ENCODE assay signal across 8 cellular contexts in the genomic region with DNA sequence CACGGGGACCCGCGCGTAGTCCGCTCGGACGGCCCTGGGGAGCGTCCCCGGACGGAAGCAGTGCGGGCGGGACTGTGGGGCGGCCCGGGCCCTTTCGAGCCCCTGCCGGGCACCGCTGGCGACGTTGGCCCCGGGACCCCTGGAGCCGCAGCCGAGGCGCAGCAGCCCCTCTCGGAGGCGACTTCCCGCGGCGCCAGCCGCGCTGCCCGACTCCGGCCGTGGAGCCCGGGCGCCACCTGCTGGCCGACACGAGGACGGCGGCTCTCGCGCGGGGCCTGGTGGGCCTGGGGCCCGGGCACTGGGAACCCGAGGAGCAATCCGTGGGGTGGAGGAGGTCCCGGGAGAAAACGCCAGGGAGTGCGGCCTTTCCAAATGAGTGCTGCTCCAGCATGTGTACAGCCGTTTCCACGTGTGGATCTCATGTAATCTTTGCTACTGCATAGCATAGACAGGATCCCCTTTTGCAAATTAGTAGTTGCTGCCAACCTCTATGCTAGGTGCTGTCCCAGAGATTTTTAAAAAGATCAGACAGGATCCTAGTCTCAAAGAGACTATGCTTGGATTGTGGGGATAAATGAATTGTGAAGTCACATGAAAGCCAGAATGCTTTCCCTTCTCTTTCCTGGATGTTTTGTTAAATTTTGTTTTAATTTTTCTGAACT. TPM values are rescaled to one million over a fixed set of nuclear protein-coding genes. Genes with fewer than 3 reads are reported as not detected.
A peak's percentile ranks its signal among the peaks of the same experiment; 100 is the strongest.
DNase-seq lines count a peak whose midpoint lies in the region; ATAC-seq and TF ChIP-seq lines count a peak whose summit lies in the region.

No MANE protein-coding gene starts in this region.

- H3K4me3 ChIP-seq in GM12864 (ENCODE audit: low read depth, low read length), result peak overlapping the region; percentile 59

- H3K36me3 Mint-ChIP-seq in activated CD4-positive, alpha-beta memory T cell treated with anti-CD3 and anti-CD28 coated beads for 36 hours, result peaks cover 28% of the 10 kb centered on the region
- no peaks in the 10 kb centered on the region for H3K36me3 Mint-ChIP-seq in memory B cell

- peak; percentile 87 for TF ChIP-seq CTCF in GM12864 (IDR thresholded peaks at IDR 0.05; ENCODE audit: low read depth, low read length, missing control alignments)

- intact Hi-C loops in activated CD4-positive, alpha-beta memory T cell treated with anti-CD3 and anti-CD28 coated beads for 36 hours (cut with micrococcal nuclease), result loop anchor here (1.0 to 10.0 kb wide), 4 partner anchors 351 to 1589 kb away; no protein-coding TSS in a partner anchor

- H3K4me3 Mint-ChIP-seq in activated CD4-positive, alpha-beta memory T cell treated with anti-CD3 and anti-CD28 coated beads for 36 hours, result peak overlapping the region; percentile 48
- H3K4me3 Mint-ChIP-seq in memory B cell, result no peak overlapping the region

- DNase-seq in GM12864 (ENCODE audit: low read depth) (no peak), NCI-H446 (lab: John Stamatoyannopoulos, UW) (peak; percentile 49 to 80), memory B cell (ENCODE audit: low spot score in 2 of 2) (peak; percentile 84 to 92)
- DNase-seq in activated CD4-positive, alpha-beta memory T cell treated with anti-CD3 and anti-CD28 coated beads for 36 hours, result peak; percentile 85
- peak; percentile 75 for DNase-seq in effector CD4-positive, alpha-beta T cell
- DNase-seq in stimulated activated CD4-positive, alpha-beta T cell treated with anti-CD3 and anti-CD28 coated beads, TNF-alpha, amount 100 ng/mL, for 4 hours (ENCODE audit: low read depth in 3 of 3), result peak; percentile 66 to 79 (median 68)

- peak overlapping the region; percentile 30 for H3K27ac Mint-ChIP-seq in activated CD4-positive, alpha-beta memory T cell treated with anti-CD3 and anti-CD28 coated beads for 36 hours
- H3K27ac Mint-ChIP-seq in memory B cell, result no peak overlapping the region

- H3K4me1 Mint-ChIP-seq in activated CD4-positive, alpha-beta memory T cell treated with anti-CD3 and anti-CD28 coated beads for 36 hours (ENCODE audit: low read depth), result peaks cover 11% of the 10 kb centered on the region
- peaks cover 20% of the 10 kb centered on the region for H3K4me1 Mint-ChIP-seq in memory B cell

- POLR2A ChIA-PET in activated CD4-positive, alpha-beta memory T cell treated with anti-CD3 and anti-CD28 coated beads for 36 hours (lab: Charles Lee), result interaction anchor here (0.9 to 1.8 kb wide), 7 partner anchors 141 to 1118 kb away, joined by 3 to 33 read pairs (median 11); no protein-coding TSS in a partner anchor

- no peaks in the 10 kb centered on the region for H3K9me3 Mint-ChIP-seq in activated CD4-positive, alpha-beta memory T cell treated with anti-CD3 and anti-CD28 coated beads for 36 hours
- no peaks in the 10 kb centered on the region for H3K9me3 Mint-ChIP-seq in memory B cell

- ATAC-seq in HG02759 (IDR thresholded peaks at IDR 0.05; ENCODE audit: unreplicated experiment) (peak; percentile 46), memory B cell (ENCODE audit: low read depth) (peak; percentile 39), HG03442 (IDR thresholded peaks at IDR 0.05; ENCODE audit: unreplicated experiment) (no peak)

- H3K27me3 Mint-ChIP-seq in activated CD4-positive, alpha-beta memory T cell treated with anti-CD3 and anti-CD28 coated beads for 36 hours, result peaks cover 5% of the 10 kb centered on the region
- H3K27me3 Mint-ChIP-seq in memory B cell, result peaks cover 27% of the 10 kb centered on the region

- CTCF ChIA-PET in activated CD4-positive, alpha-beta memory T cell treated with anti-CD3 and anti-CD28 coated beads for 36 hours (lab: Charles Lee), result no interaction called here

RNA-seq across cellular contexts. Expression of gene ID2, which starts 4.0 kb away (rescaled TPM):
- 100 to 1,000 TPM; 182 to 193 TPM for total RNA-seq in activated CD4-positive, alpha-beta memory T cell treated with anti-CD3 and anti-CD28 coated beads for 36 hours
